2 cellular contexts compared by ENCODE assay signal in genomic region chr4:16819652-16820051, GRCh38.
TF ChIP-seq lines count a peak whose summit lies in the region.

No MANE protein-coding gene starts in this region.

TF ChIP-seq in GM23338, 12 proteins besides CTCF, POLR2A, EP300 and RAD21 (continued from another document):
- no peak for TF ChIP-seq ETS1 (IDR thresholded peaks at IDR 0.05)
TF ChIP-seq in GM23338: peak in this region for 0.

TF ChIP-seq in K562, 482 proteins besides CTCF, POLR2A, EP300 and RAD21 (continued from another document):
- TF ChIP-seq NKRF (IDR thresholded peaks at IDR 0.05; ENCODE audit: borderline replicate concordance) (no peak), ZNF316 (IDR thresholded peaks at IDR 0.05) (peak; percentile 78), REST (CRISPR knock-in tag; IDR thresholded peaks at IDR 0.05; ENCODE audit: low read depth) (no peak), SNAPC5 (CRISPR knock-in tag; IDR thresholded peaks at IDR 0.05) (no peak), ZNF551 (CRISPR knock-in tag; IDR thresholded peaks at IDR 0.05) (no peak)
